35 cellular contexts compared by ENCODE assay signal in the genomic region with DNA sequence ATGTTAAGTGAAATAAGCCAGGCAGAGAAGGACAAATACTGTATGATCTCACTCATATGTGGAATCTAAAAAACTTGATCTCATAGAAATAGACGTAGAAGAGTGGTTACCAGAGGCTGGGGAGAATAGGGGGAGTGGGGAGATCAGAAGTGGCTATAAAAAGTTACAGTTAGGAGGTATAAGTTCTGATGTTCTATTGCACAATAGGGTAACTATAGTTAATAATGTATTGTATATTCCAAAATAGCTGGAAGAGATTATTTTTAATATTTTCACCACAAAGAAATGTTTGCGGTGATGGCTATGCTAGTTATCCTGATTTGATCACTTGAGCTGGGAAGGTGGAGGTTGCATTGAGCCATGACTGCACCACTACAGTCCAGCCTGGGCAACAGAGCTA. TPM values are rescaled to one million over a fixed set of nuclear protein-coding genes. Genes with fewer than 3 reads are reported as not detected.
"Had no signal": no experiment of that assay in that cellular context is flagged by ENCODE, and none has a peak within 500 bp of the region (broad histone marks: within the 10 kb centered on the region; RNA-seq: fewer than 3 reads in every experiment).

No MANE protein-coding gene starts in this region.

- H3K9me3 ChIP-seq: adrenal gland had no signal

- H3K27me3 ChIP-seq: adrenal gland, ascending aorta, cardiac muscle cell had no signal

- ATAC-seq: activated CD8-positive, alpha-beta T cell treated with anti-CD3 and anti-CD28 coated beads for 36 hours; activated naive CD4-positive, alpha-beta T cell treated with anti-CD3 and anti-CD28 coated beads, Interleukin-2, amount 50 U/mL, for 72 hours; activated T-cell treated with anti-CD3 and anti-CD28 coated beads, Interleukin-2, amount 50 U/mL, for 4 hours; activated T-cell treated with anti-CD3 and anti-CD28 coated beads, Interleukin-2, amount 50 U/mL, for 72 hours; activated T-helper 17 cell treated with anti-CD3 and anti-CD28 coated beads, Interleukin-2, amount 50 U/mL, for 72 hours; T-cell; T-helper 17 cell had no signal

- H3K4me3 ChIP-seq: adrenal gland, ascending aorta, cardiac muscle cell had no signal

- FAIRE-seq: bronchial epithelial cell, TTC549 had no signal

- H3K4me1 ChIP-seq: adrenal gland, ascending aorta had no signal

- H3K27ac ChIP-seq: adrenal gland, ascending aorta, cardiac muscle cell, VCaP had no signal

- H3K36me3 ChIP-seq: adrenal gland, cardiac muscle cell had no signal

- DNase-seq: activated B cell treated with CpG ODN at 0.5 μM for 24 hours; activated CD4-positive, alpha-beta memory T cell treated with anti-CD3 and anti-CD28 coated beads for 36 hours; activated CD4-positive, alpha-beta T cell treated with anti-CD3 and anti-CD28 coated beads for 4 hours; activated CD4-positive, alpha-beta T cell treated with anti-CD3 and anti-CD28 coated beads, Interleukin-2, amount 10 ng/mL, durations not matched to agents 24 days and 14 days; activated CD4-positive, alpha-beta T cell treated with anti-CD3 and anti-CD28 coated beads, Interleukin-2, amount 50 U/mL, for 1 hour; activated CD4-positive, alpha-beta T cell treated with anti-CD3 and anti-CD28 coated beads, Interleukin-2, amount 50 U/mL, for 4 hours; activated CD4-positive, CD25-positive, alpha-beta regulatory T cell treated with anti-CD3 and anti-CD28 coated beads, Interleukin-2, amount 50 U/mL, for 72 hours; activated CD8-positive, alpha-beta memory T cell treated with anti-CD3 and anti-CD28 coated beads, Interleukin-2, amount 50 U/mL, for 4 hours; activated CD8-positive, alpha-beta T cell treated with anti-CD3 and anti-CD28 coated beads for 36 hours; activated effector memory CD4-positive, alpha-beta T cell treated with anti-CD3 and anti-CD28 coated beads, Interleukin-2, amount 50 U/mL, for 16 hours; activated gamma-delta T cell treated with Interleukin-2 at 50 U/mL for 16 hours; activated naive CD4-positive, alpha-beta T cell; activated naive CD4-positive, alpha-beta T cell treated with anti-CD3 and anti-CD28 coated beads for 36 hours; activated naive CD4-positive, alpha-beta T cell treated with anti-CD3 and anti-CD28 coated beads, Interleukin-2, amount 50 U/mL, for 16 hours; activated naive CD8-positive, alpha-beta T cell treated with anti-CD3 and anti-CD28 coated beads for 36 hours; activated T-cell treated with anti-CD3 and anti-CD28 coated beads for 4 hours; activated T-cell treated with anti-CD3 and anti-CD28 coated beads, Interleukin-2, amount 50 U/mL, for 1 hour; activated T-cell treated with anti-CD3 and anti-CD28 coated beads, Interleukin-2, amount 50 U/mL, for 4 hours; activated T-cell treated with anti-CD3 and anti-CD28 coated beads, Interleukin-2, amount 50 U/mL, for 72 hours; adrenal gland; amniotic stem cell; central memory CD4-positive, alpha-beta T cell; cerebellar nuclear complex; T-cell; T-helper 17 cell had no signal

RNA-seq across cellular contexts. Expression of a gene that starts 53.8 kb away (rescaled TPM):
- total RNA-seq: activated B cell treated with CpG ODN at 0.5 μM for 24 hours; activated CD4-positive, alpha-beta memory T cell treated with anti-CD3 and anti-CD28 coated beads for 36 hours; activated CD4-positive, alpha-beta T cell treated with anti-CD3 and anti-CD28 coated beads, Interleukin-2, amount 10 ng/mL, durations not matched to agents 24 days and 14 days; activated naive CD4-positive, alpha-beta T cell treated with anti-CD3 and anti-CD28 coated beads for 36 hours; activated naive CD8-positive, alpha-beta T cell treated with anti-CD3 and anti-CD28 coated beads for 36 hours; activated T-helper 1 cell treated with anti-CD3 and anti-CD28 coated beads, Interleukin-12 subunit alpha, Interleukin-12 subunit beta, Interleukin-2, Interleukin-4 antibody, amounts not matched to agents 30 ng/mL and 10 ng/mL and 1 ng/mL, durations not matched to agents 14 hours and 24 hours and 36 hours; ascending aorta; bronchial epithelial cell; chondrocyte; T-helper 1 cell treated with Interleukin-12 subunit alpha and Interleukin-12 subunit beta and Interleukin-4 antibody, amounts not matched to agents 30 ng/mL and 1 ng/mL, for 36 hours had no signal
